Comparison of ENCODE assay signal across 1 cellular context in the genomic region with DNA sequence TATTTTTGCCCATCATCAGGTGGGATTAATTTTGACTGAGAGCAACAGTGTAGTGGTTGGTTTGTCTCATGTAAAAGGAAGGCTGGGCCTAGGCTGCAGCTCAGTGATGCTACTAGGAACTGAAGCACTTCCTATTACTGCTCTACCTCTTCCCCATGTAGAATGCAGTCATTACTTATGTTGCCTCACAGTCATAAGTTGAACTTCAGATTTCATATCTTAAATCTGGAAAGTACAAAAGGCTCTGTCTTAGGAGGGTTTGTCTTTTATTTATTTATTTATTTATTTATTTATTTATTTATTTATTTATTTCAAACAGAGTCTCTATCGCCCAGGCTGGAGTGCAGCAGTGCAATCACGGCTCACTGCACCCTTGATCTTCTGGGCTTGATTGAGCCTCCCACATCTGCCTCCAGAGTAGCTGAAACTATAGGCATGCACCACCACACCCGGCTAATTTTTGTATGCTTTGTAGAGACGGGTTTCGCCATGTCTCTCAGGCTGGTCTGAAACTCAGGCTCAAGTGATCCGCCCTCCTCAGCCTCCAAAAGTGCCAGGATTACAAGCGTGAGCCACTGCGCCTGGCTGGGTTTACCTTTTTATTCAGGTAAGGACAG.
TF ChIP-seq lines count a peak whose summit lies in the region.

No MANE protein-coding gene starts in this region.

TF ChIP-seq in K562, 482 proteins besides CTCF, POLR2A, EP300 and RAD21:
- TF ChIP-seq ZNF143 (CRISPR knock-in tag; IDR thresholded peaks at IDR 0.05) (no peak), ZC3H11A (IDR thresholded peaks at IDR 0.05; ENCODE audit: low read depth, low read length) (peak; percentile 75; the same call in 1 of the 2 replicates), CBX1 (IDR thresholded peaks at IDR 0.05; ENCODE audit: low read depth) (no peak)
